ENCODE assay signal across 21 cellular contexts in the genomic region with DNA sequence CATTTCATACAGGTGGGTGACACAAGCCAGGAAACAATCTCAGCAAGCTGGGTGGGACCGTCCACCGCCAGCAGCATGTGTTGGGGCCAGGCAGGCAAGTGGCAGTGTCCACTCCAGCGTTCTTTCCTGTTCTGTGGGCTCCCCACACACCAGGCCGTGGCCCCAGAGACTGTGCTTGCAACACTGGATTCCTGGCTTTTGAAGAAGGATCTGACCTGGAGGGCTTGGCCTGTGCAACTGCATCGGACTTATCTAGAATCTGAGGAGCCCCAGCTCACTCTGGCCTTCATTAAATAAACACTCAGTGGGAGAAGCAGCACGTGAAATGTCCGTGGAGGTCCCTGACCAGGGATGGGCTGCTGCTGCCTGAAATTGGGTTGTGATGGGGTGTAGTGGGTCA. TPM values are rescaled to one million over a fixed set of nuclear protein-coding genes. Genes with fewer than 3 reads are reported as not detected.
A peak's percentile ranks its signal among the peaks of the same experiment; 100 is the strongest.
DNase-seq lines count a peak whose midpoint lies in the region; ATAC-seq, FAIRE-seq and TF ChIP-seq lines count a peak whose summit lies in the region.
"Had no signal": no experiment of that assay in that cellular context is flagged by ENCODE, and none has a peak within 500 bp of the region (broad histone marks: within the 10 kb centered on the region; RNA-seq: fewer than 3 reads in every experiment).

No MANE protein-coding gene starts in this region.

- TF ChIP-seq CTCF in astrocyte (IDR thresholded peaks at IDR 0.05; ENCODE audit: insufficient read depth, low read depth, low read length) (no peak), kidney (IDR thresholded peaks at IDR 0.05; ENCODE audit: borderline replicate concordance, extremely low read depth, insufficient read depth) (no peak), CD14-positive monocyte (IDR thresholded peaks at IDR 0.05) (no peak)

- H3K4me1 ChIP-seq in astrocyte (ENCODE audit: insufficient read depth, low read length), result peaks cover 27% of the 10 kb centered on the region
- H3K4me1 ChIP-seq in kidney (ENCODE audit: control insufficient read depth in 1 of 2, insufficient read depth in 1 of 2, low read depth in 1 of 2, low read length in 2 of 2), result peaks cover 25 to 31% of the 10 kb centered on the region in 2 donors

- peak overlapping the region; percentile 50 for H3K27ac Mint-ChIP-seq in activated CD4-positive, alpha-beta T cell treated with anti-CD3 and anti-CD28 coated beads, Interleukin-2, amount 10 ng/mL, durations not matched to agents 7 days and 5 days
- H3K27ac Mint-ChIP-seq in astrocyte (ENCODE audit: unreplicated experiment) (peak overlapping the region; percentile 12), CD14-positive monocyte (peak overlapping the region in 2 of 7 donors; percentile 5 to 74)
- H3K27ac Mint-ChIP-seq in stimulated activated naive CD8-positive, alpha-beta T cell treated with anti-CD3 and anti-CD28 coated beads, Interleukin-15, amount 100 ng/mL, for 72 hours, result peak overlapping the region in 1 of 2 donors; percentile 42
- H3K27ac Mint-ChIP-seq: effector memory CD8-positive, alpha-beta T cell; HFFc6 had no signal

- H3K4me1 Mint-ChIP-seq in activated CD4-positive, alpha-beta T cell treated with anti-CD3 and anti-CD28 coated beads, Interleukin-2, amount 10 ng/mL, durations not matched to agents 7 days and 5 days, result peaks cover 74% of the 10 kb centered on the region
- H3K4me1 Mint-ChIP-seq in astrocyte (ENCODE audit: low read depth, unreplicated experiment), result peaks cover 45% of the 10 kb centered on the region
- H3K4me1 Mint-ChIP-seq in stimulated activated naive CD8-positive, alpha-beta T cell treated with anti-CD3 and anti-CD28 coated beads, Interleukin-15, amount 100 ng/mL, for 72 hours, result peaks cover 86% of the 10 kb centered on the region
- peaks cover 64% of the 10 kb centered on the region for H3K4me1 Mint-ChIP-seq in CD14-positive monocyte

- peaks cover 75% of the 10 kb centered on the region for H3K79me2 ChIP-seq in astrocyte (ENCODE audit: insufficient read depth, low read length)

- H2AFZ ChIP-seq in astrocyte (ENCODE audit: low read depth, low read length), result no peak overlapping the region

- H3K36me3 ChIP-seq in astrocyte (ENCODE audit: insufficient read depth, low read length) (peaks cover 4% of the 10 kb centered on the region), kidney (ENCODE audit: control insufficient read depth in 1 of 2, insufficient read depth in 2 of 2, low read length in 2 of 2) (no peaks in the 10 kb centered on the region)
- H3K36me3 ChIP-seq: BLaER1, left lung, MG63 had no signal

- no peak for ATAC-seq in stimulated activated naive CD8-positive, alpha-beta T cell treated with anti-CD3 and anti-CD28 coated beads, Interleukin-15, amount 100 ng/mL, for 72 hours
- ATAC-seq in HG03280 (IDR thresholded peaks at IDR 0.05; ENCODE audit: unreplicated experiment), result no peak
- ATAC-seq: effector memory CD8-positive, alpha-beta T cell; left lung had no signal

- no peak overlapping the region for H3K4me3 Mint-ChIP-seq in activated CD4-positive, alpha-beta T cell treated with anti-CD3 and anti-CD28 coated beads, Interleukin-2, amount 10 ng/mL, durations not matched to agents 7 days and 5 days
- H3K4me3 Mint-ChIP-seq in astrocyte (ENCODE audit: unreplicated experiment) (peak overlapping the region; percentile 93), CD14-positive monocyte (no peak overlapping the region)
- H3K4me3 Mint-ChIP-seq in stimulated activated naive CD8-positive, alpha-beta T cell treated with anti-CD3 and anti-CD28 coated beads, Interleukin-15, amount 100 ng/mL, for 72 hours, result peak overlapping the region; percentile 39 to 97
- H3K4me3 Mint-ChIP-seq: HFFc6 had no signal

- H3K27me3 ChIP-seq in astrocyte (ENCODE audit: insufficient read depth, low read length), result peaks cover 2% of the 10 kb centered on the region
- H3K27me3 ChIP-seq: left lung had no signal

- no peak for DNase-seq in activated CD4-positive, alpha-beta T cell treated with anti-CD3 and anti-CD28 coated beads, Interleukin-2, amount 10 ng/mL, durations not matched to agents 7 days and 5 days
- DNase-seq in activated CD4-positive, alpha-beta T cell treated with anti-CD3 and anti-CD28 coated beads, Interleukin-2, amount 50 U/mL, for 4 hours, result no peak
- DNase-seq in astrocyte (ENCODE audit: low read depth) (no peak), kidney (no peak), CD14-positive monocyte (ENCODE audit: low spot score) (no peak), NCI-H2107 (lab: John Stamatoyannopoulos, UW) (no peak)
- no peak for DNase-seq in stimulated activated naive CD8-positive, alpha-beta T cell treated with anti-CD3 and anti-CD28 coated beads, Interleukin-15, amount 100 ng/mL, for 72 hours
- DNase-seq: activated naive CD4-positive, alpha-beta T cell treated with Interleukin-2 at 50 U/mL for 16 hours; effector memory CD8-positive, alpha-beta T cell; head of caudate nucleus; HFFc6; left lung; MG63; NCI-H1436 treated with DMSO at 0.1 percent for 48 hours; NCI-H2171; NCI-H524 treated with DMSO at 0.1 percent for 48 hours; stimulated activated CD4-positive, alpha-beta T cell treated with anti-CD3 and anti-CD28 coated beads, Interleukin-4, amount 100 ng/mL, for 4 hours had no signal

- peak overlapping the region; percentile 95 for H3K4me2 ChIP-seq in astrocyte (ENCODE audit: low read length)

- CTCF ChIA-PET in activated CD4-positive, alpha-beta T cell treated with anti-CD3 and anti-CD28 coated beads, Interleukin-2, amount 10 ng/mL, durations not matched to agents 7 days and 5 days (lab: Charles Lee), result interaction anchor here (1.0 to 2.1 kb wide), 3 partner anchors 8 to 140 kb away, joined by 3 to 11 read pairs (median 4); no protein-coding TSS in a partner anchor

- H3K9me3 ChIP-seq in astrocyte (ENCODE audit: insufficient read depth, low read depth, low read length) (no peaks in the 10 kb centered on the region), kidney (ENCODE audit: control insufficient read depth in 1 of 2, low read length in 2 of 2) (no peaks in the 10 kb centered on the region)
- H3K9me3 ChIP-seq: BLaER1, left lung, MG63 had no signal

- no peaks in the 10 kb centered on the region for H3K9me3 Mint-ChIP-seq in activated CD4-positive, alpha-beta T cell treated with anti-CD3 and anti-CD28 coated beads, Interleukin-2, amount 10 ng/mL, durations not matched to agents 7 days and 5 days
- no peaks in the 10 kb centered on the region for H3K9me3 Mint-ChIP-seq in astrocyte (ENCODE audit: unreplicated experiment)
- H3K9me3 Mint-ChIP-seq in stimulated activated naive CD8-positive, alpha-beta T cell treated with anti-CD3 and anti-CD28 coated beads, Interleukin-15, amount 100 ng/mL, for 72 hours, result no peaks in the 10 kb centered on the region
- H3K9me3 Mint-ChIP-seq in CD14-positive monocyte, result peaks cover 0 to 2% (median 0%) of the 10 kb centered on the region in 7 donors
- H3K9me3 Mint-ChIP-seq: effector memory CD8-positive, alpha-beta T cell; HFFc6 had no signal

- peaks cover 7% of the 10 kb centered on the region for H3K36me3 Mint-ChIP-seq in activated CD4-positive, alpha-beta T cell treated with anti-CD3 and anti-CD28 coated beads, Interleukin-2, amount 10 ng/mL, durations not matched to agents 7 days and 5 days (ENCODE audit: low read depth)
- H3K36me3 Mint-ChIP-seq in astrocyte (ENCODE audit: low read depth, unreplicated experiment), result peaks cover 4% of the 10 kb centered on the region
- H3K36me3 Mint-ChIP-seq in CD14-positive monocyte, result peaks cover 15 to 30% of the 10 kb centered on the region in 2 donors

- H3K27me3 Mint-ChIP-seq in activated CD4-positive, alpha-beta T cell treated with anti-CD3 and anti-CD28 coated beads, Interleukin-2, amount 10 ng/mL, durations not matched to agents 7 days and 5 days, result peaks cover under 1% of the 10 kb centered on the region
- no peaks in the 10 kb centered on the region for H3K27me3 Mint-ChIP-seq in astrocyte (ENCODE audit: low read depth, unreplicated experiment)
- no peaks in the 10 kb centered on the region for H3K27me3 Mint-ChIP-seq in stimulated activated naive CD8-positive, alpha-beta T cell treated with anti-CD3 and anti-CD28 coated beads, Interleukin-15, amount 100 ng/mL, for 72 hours
- H3K27me3 Mint-ChIP-seq in CD14-positive monocyte (ENCODE audit: low read depth in 3 of 3), result peaks cover 2 to 8% (median 5%) of the 10 kb centered on the region in 3 donors
- H3K27me3 Mint-ChIP-seq: effector memory CD8-positive, alpha-beta T cell had no signal

- H3K4me3 ChIP-seq in astrocyte (ENCODE audit: insufficient read depth, low read depth, low read length) (no peak overlapping the region), kidney (ENCODE audit: low read length in 2 of 2) (no peak overlapping the region)
- H3K4me3 ChIP-seq: BLaER1, left lung, MG63 had no signal

- H3K9ac ChIP-seq in astrocyte (ENCODE audit: low read length) (no peak overlapping the region), kidney (ENCODE audit: low read length in 2 of 2) (peak overlapping the region in 1 of 2 donors; percentile 3)
- H3K9ac ChIP-seq: BLaER1 had no signal

- POLR2A ChIA-PET in activated CD4-positive, alpha-beta T cell treated with anti-CD3 and anti-CD28 coated beads, Interleukin-2, amount 10 ng/mL, durations not matched to agents 7 days and 5 days (lab: Charles Lee), result no interaction called here

- intact Hi-C loops in kidney (cut with DNase I), result loop anchor here (10.0 kb wide), 2 partner anchors 75 to 125 kb away; no protein-coding TSS in a partner anchor
- intact Hi-C loops in CD14-positive monocyte (cut with micrococcal nuclease), result loop anchor here (5.0 kb wide), 2 partner anchors 33 to 73 kb away; no protein-coding TSS in a partner anchor

- FAIRE-seq in astrocyte (lab: Jason Lieb, UNC) (no peak), kidney (lab: Jason Lieb, UNC) (no peak)
- FAIRE-seq: colon, TTC549 had no signal

- H3K27ac ChIP-seq in astrocyte (ENCODE audit: low read depth, low read length) (no peak overlapping the region), kidney (ENCODE audit: low read depth in 2 of 2, low read length in 2 of 2) (peak overlapping the region; percentile 26 to 62)
- H3K27ac ChIP-seq: BLaER1, left lung had no signal

- H4K20me1 ChIP-seq in astrocyte (ENCODE audit: insufficient read depth, low read length), result peaks cover 77% of the 10 kb centered on the region

RNA-seq across cellular contexts. Expression of a gene that starts 3.2 kb away (rescaled TPM):
- 10 to 100 TPM; 43.1 to 45.7 TPM for total RNA-seq in activated CD4-positive, alpha-beta T cell treated with anti-CD3 and anti-CD28 coated beads, Interleukin-2, amount 10 ng/mL, durations not matched to agents 7 days and 5 days
- total RNA-seq in astrocyte (85.2 and 90.2 TPM in 2 replicates), kidney (97.3 TPM)
- polyA plus RNA-seq in kidney (ENCODE audit: insufficient read depth, low read depth, low replicate concordance) (11.7 TPM), CD14-positive monocyte (1 to 10 TPM; 1.2 to 4.2 TPM)

Comparison
In these comparisons a context has a peak if more than half of its experiments do, and no peak if none do; other contexts are left out.
1. H3K4me3 Mint-ChIP-seq: peak in astrocyte (single experiment) and stimulated activated naive CD8-positive, alpha-beta T cell treated with anti-CD3 and anti-CD28 coated beads, Interleukin-15, amount 100 ng/mL, for 72 hours (2 of 2); none in activated CD4-positive, alpha-beta T cell treated with anti-CD3 and anti-CD28 coated beads, Interleukin-2, amount 10 ng/mL, durations not matched to agents 7 days and 5 days (single experiment) and CD14-positive monocyte (0 of 2).